15 cellular contexts compared by ENCODE assay signal in genomic region chr14:99671230-99672224, GRCh38. TPM values are rescaled to one million over a fixed set of nuclear protein-coding genes. Genes with fewer than 3 reads are reported as not detected.
A peak's percentile ranks its signal among the peaks of the same experiment; 100 is the strongest.
DNase-seq lines count a peak whose midpoint lies in the region; ATAC-seq and TF ChIP-seq lines count a peak whose summit lies in the region.
"Had no signal": no experiment of that assay in that cellular context is flagged by ENCODE, and none has a peak within 500 bp of the region (broad histone marks: within the 10 kb centered on the region; RNA-seq: fewer than 3 reads in every experiment).

No MANE protein-coding gene starts in this region.

- H3K9me3 ChIP-seq in mesodermal cell (ENCODE audit: control insufficient read depth, low read length) (no peaks in the 10 kb centered on the region), spleen (no peaks in the 10 kb centered on the region)
- H3K9me3 ChIP-seq: adrenal gland, heart right ventricle, SJSA1 had no signal

- no peak overlapping the region for H3K9ac ChIP-seq in KMS-11

- TF ChIP-seq CTCF in KMS-11 (conservative IDR thresholded peaks at IDR 0.05; ENCODE audit: low read depth, low read length) (no peak), endothelial cell (IDR thresholded peaks at IDR 0.05; ENCODE audit: unreplicated experiment) (no peak), spleen (IDR thresholded peaks at IDR 0.05 in 8 of 11, conservative IDR thresholded peaks at IDR 0.05 in 3 of 11) (no peak)

- H3K27me3 Mint-ChIP-seq in endothelial cell (ENCODE audit: unreplicated experiment): peaks cover 6% of the 10 kb centered on the region

- H3K27me3 ChIP-seq in KMS-11 (ENCODE audit: insufficient read depth, low read depth) (no peaks in the 10 kb centered on the region), spleen (replicated peaks in 1 of 7) (peaks cover 0 to 27% (median 7%) of the 10 kb centered on the region in 7 donors)
- H3K27me3 ChIP-seq: adrenal gland, SJSA1 had no signal

- peak overlapping the region; percentile 83; the same call in 1 of the 2 replicates for H3K27ac ChIP-seq in KMS-11
- H3K27ac ChIP-seq in mesodermal cell (ENCODE audit: low read depth, low read length, severe bottlenecking): peak overlapping the region; percentile 73
- peak overlapping the region in 3 of 8 donors; percentile 23 to 48 (median 29) for H3K27ac ChIP-seq in spleen
- H3K27ac ChIP-seq: adrenal gland had no signal

- peak overlapping the region; percentile 81 for H3K27ac Mint-ChIP-seq in endothelial cell (ENCODE audit: unreplicated experiment)

- intact Hi-C loops in spleen (cut with DNase I; ENCODE audit: low total_unique reads): no loop called here

- H3K4me3 Mint-ChIP-seq in endothelial cell (ENCODE audit: unreplicated experiment): no peak overlapping the region

- H4K20me1 ChIP-seq in KMS-11 (ENCODE audit: insufficient read depth): no peaks in the 10 kb centered on the region

- H3K4me1 Mint-ChIP-seq in endothelial cell (ENCODE audit: unreplicated experiment): peaks cover 33% of the 10 kb centered on the region

- H3K4me3 ChIP-seq in KMS-11 (IDR thresholded peaks at IDR 0.05; ENCODE audit: insufficient read depth, low read depth, low read length) (no peak overlapping the region), mesodermal cell (ENCODE audit: extremely low read depth, insufficient read depth, low read length, poor library complexity, severe bottlenecking) (no peak overlapping the region), spleen (no peak overlapping the region)
- H3K4me3 ChIP-seq: adrenal gland, heart right ventricle, SJSA1 had no signal

- H3K36me3 Mint-ChIP-seq in endothelial cell (ENCODE audit: low read depth, unreplicated experiment): peaks cover 10% of the 10 kb centered on the region

- H3K4me2 ChIP-seq in KMS-11: peak overlapping the region; percentile 77; the same call in 1 of the 2 replicates

- TF ChIP-seq POLR2A in spleen (IDR thresholded peaks at IDR 0.05): no peak

- no peak for DNase-seq in endothelial cell (ENCODE audit: low spot score)
- DNase-seq in spleen: peak; percentile 40
- no peak for DNase-seq in hepatic stellate cell (ENCODE audit: low spot score)
- DNase-seq in stimulated activated naive CD8-positive, alpha-beta T cell treated with anti-CD3 and anti-CD28 coated beads, Interleukin-15, Interleukin-2, amounts not matched to agents 100 U/mL and 50 U/mL, for 24 hours: no peak
- DNase-seq in DMS114 treated with DMSO at 0.1 percent for 48 hours (lab: John Stamatoyannopoulos, UW; ENCODE audit: unreplicated experiment): no peak
- DNase-seq in activated naive CD4-positive, alpha-beta T cell treated with Interleukin-2 at 50 U/mL for 16 hours: no peak
- DNase-seq: heart right ventricle; NCI-H2081; NK-92 treated with Interleukin-12 subunit alpha and Interleukin-12 subunit beta, amount 100 ng/mL, for 24 hours had no signal

- H2AFZ ChIP-seq in KMS-11 (ENCODE audit: low read depth): no peak overlapping the region

- no peak for ATAC-seq in stimulated activated naive CD8-positive, alpha-beta T cell treated with anti-CD3 and anti-CD28 coated beads, Interleukin-15, Interleukin-2, amounts not matched to agents 100 U/mL and 50 U/mL, for 24 hours
- ATAC-seq: heart right ventricle had no signal

- H3K36me3 ChIP-seq in KMS-11 (ENCODE audit: insufficient read depth): no peaks in the 10 kb centered on the region
- no peaks in the 10 kb centered on the region for H3K36me3 ChIP-seq in mesodermal cell (ENCODE audit: control insufficient read depth, insufficient read depth, low read length)
- no peaks in the 10 kb centered on the region for H3K36me3 ChIP-seq in spleen
- H3K36me3 ChIP-seq: adrenal gland, SJSA1 had no signal

- no peaks in the 10 kb centered on the region for H3K9me3 Mint-ChIP-seq in endothelial cell (ENCODE audit: unreplicated experiment)
- H3K9me3 Mint-ChIP-seq: CD8-positive, alpha-beta memory T cell; effector memory CD8-positive, alpha-beta T cell had no signal

- H3K79me2 ChIP-seq in KMS-11 (ENCODE audit: insufficient read depth, low read depth): no peaks in the 10 kb centered on the region

- H3K4me1 ChIP-seq in KMS-11 (ENCODE audit: low read depth, poor library complexity, severe bottlenecking) (peaks cover 36% of the 10 kb centered on the region), mesodermal cell (ENCODE audit: control insufficient read depth, insufficient read depth, low read length, poor library complexity, severe bottlenecking) (peaks cover 11% of the 10 kb centered on the region), spleen (peaks cover 0 to 9% (median 0%) of the 10 kb centered on the region in 6 donors)
- H3K4me1 ChIP-seq: adrenal gland had no signal

- 48 to 51% methylated on average over 14 to 16 of the region's 20 CpGs for WGBS in mesodermal cell (ENCODE audit: insufficient coverage in 2 of 2), 2 experiments
- WGBS in spleen, 5 donors: 73 to 80% (median 75%) methylated on average over 20 of the region's 20 CpGs

RNA-seq across cellular contexts. Expression of gene CYP46A1, which starts 12.6 kb away (rescaled TPM):
- total RNA-seq in endothelial cell (ENCODE audit: unreplicated experiment) (5.2 TPM), spleen (under 1 TPM; 0.16 to 0.85 (median 0.40) TPM)
- 0.88 TPM for polyA plus RNA-seq in mesodermal cell (2013, experiment 1 of 2)
- polyA plus RNA-seq in mesodermal cell (2013, experiment 2 of 2): 1.5 TPM
- under 1 TPM; 0.11 to 0.38 (median 0.13) TPM for polyA plus RNA-seq in spleen
- polyA plus RNA-seq: CD8-positive, alpha-beta memory T cell had no signal

RNA-seq across cellular contexts. Expression of gene HHIPL1, which starts 26.6 kb away (rescaled TPM):
- 15.1 TPM for total RNA-seq in endothelial cell (ENCODE audit: unreplicated experiment)
- polyA plus RNA-seq in mesodermal cell (2013, experiment 1 of 2): 1.9 TPM
- polyA plus RNA-seq in mesodermal cell (2013, experiment 2 of 2): 1.9 TPM
- 1 to 10 TPM; 1.8 to 4.2 (median 2.8) TPM for total RNA-seq in spleen
- under 1 TPM; 0.43 to 0.67 (median 0.64) TPM for polyA plus RNA-seq in spleen
- polyA plus RNA-seq: CD8-positive, alpha-beta memory T cell had no signal
